Comparison of ENCODE assay signal across 18 cellular contexts in genomic region chr12:91677556-91677955, GRCh38.
DNase-seq lines count a peak whose midpoint lies in the region.
"Had no signal": no experiment of that assay in that cellular context is flagged by ENCODE, and none has a peak within 500 bp of the region (broad histone marks: within the 10 kb centered on the region; RNA-seq: fewer than 3 reads in every experiment).

No MANE protein-coding gene starts in this region.

- intact Hi-C loops in cardiac septum (cut with DNase I) = no loop called here

- DNase-seq in NCI-H748 (lab: John Stamatoyannopoulos, UW; ENCODE audit: unreplicated experiment) (peak; percentile 9), NCI-H748 treated with DMSO at 0.1 percent for 48 hours (lab: John Stamatoyannopoulos, UW) (no peak), NCI-H69 (lab: John Stamatoyannopoulos, UW) (peak; percentile 84), cerebellum (ENCODE audit: low spot score) (peak; percentile 73), NCI-H1417 (lab: John Stamatoyannopoulos, UW) (no peak), cardiac septum (ENCODE audit: low spot score) (no peak)
- DNase-seq: 8988T; ACHN; AML-193; BE2C; CD4-positive, alpha-beta T cell; CD8-positive, alpha-beta memory T cell; DMS 273 treated with DMSO at 0.1 percent for 48 hours; DMS79; EL; GF-D8; H9; HFFc6 had no signal

Comparison
In these comparisons a context has a peak if more than half of its experiments do, and no peak if none do; other contexts are left out.
1. DNase-seq: peak in NCI-H748 (single experiment), NCI-H69 (single experiment) and cerebellum (single experiment); none in NCI-H748 treated with DMSO at 0.1 percent for 48 hours (single experiment), NCI-H1417 (0 of 3) and cardiac septum (single experiment).